Comparison of ENCODE assay signal across 19 cellular contexts in genomic region chr15:73362900-73363299, GRCh38. TPM values are rescaled to one million over a fixed set of nuclear protein-coding genes. Genes with fewer than 3 reads are reported as not detected.
"Had no signal": no experiment of that assay in that cellular context is flagged by ENCODE, and none has a peak within 500 bp of the region (broad histone marks: within the 10 kb centered on the region; RNA-seq: fewer than 3 reads in every experiment).

No MANE protein-coding gene starts in this region.

- H3K9me3 ChIP-seq: gastroesophageal sphincter, left lung, suprapubic skin, upper lobe of right lung had no signal

- H3K36me3 ChIP-seq: gastroesophageal sphincter, left lung, suprapubic skin, upper lobe of right lung had no signal

- ATAC-seq: activated T-helper 17 cell treated with anti-CD3 and anti-CD28 coated beads, Interleukin-2, amount 50 U/mL, for 72 hours; gastroesophageal sphincter; left lung; natural killer cell treated with Interleukin-12 subunit alpha and Interleukin-12 subunit beta and Interleukin-15 and Interleukin-18, amount 100 ng/mL, for 72 hours; stimulated activated naive CD8-positive, alpha-beta T cell treated with anti-CD3 and anti-CD28 coated beads, Interleukin-15, Interleukin-2, amounts not matched to agents 100 U/mL and 50 U/mL, for 24 hours; upper lobe of right lung had no signal

- DNase-seq: activated CD4-positive, alpha-beta T cell treated with anti-CD3 and anti-CD28 coated beads, Interleukin-2, amount 50 U/mL, for 1 hour; activated naive CD4-positive, alpha-beta T cell treated with anti-CD3 and anti-CD28 coated beads, Interleukin-2, amount 50 U/mL, for 16 hours; activated T-cell treated with anti-CD3 and anti-CD28 coated beads for 4 hours; effector memory CD4-positive, alpha-beta T cell; hippocampal formation; left lung; stimulated activated CD4-positive, alpha-beta T cell treated with anti-CD3 and anti-CD28 coated beads, Interleukin-12 subunit alpha, Interleukin-12 subunit beta, amount 100 ng/mL, for 4 hours; stimulated activated CD4-positive, alpha-beta T cell treated with anti-CD3 and anti-CD28 coated beads, Interleukin-2, amount 100 ng/mL, for 48 hours; stimulated activated naive CD8-positive, alpha-beta T cell treated with anti-CD3 and anti-CD28 coated beads, Interleukin-15, Interleukin-2, amounts not matched to agents 100 U/mL and 50 U/mL, for 24 hours; T-helper 2 cell; upper lobe of right lung had no signal

- H3K27ac ChIP-seq: epithelial cell of prostate, gastroesophageal sphincter, left lung, suprapubic skin, upper lobe of right lung had no signal

- H3K4me1 ChIP-seq: upper lobe of right lung had no signal

- H3K4me3 ChIP-seq: gastroesophageal sphincter, left lung, suprapubic skin, upper lobe of right lung had no signal

RNA-seq across cellular contexts. Expression of gene HCN4, which starts 5.9 kb away (rescaled TPM):
- total RNA-seq: activated CD8-positive, alpha-beta memory T cell treated with anti-CD3 and anti-CD28 coated beads for 36 hours; activated T-helper 17 cell treated with anti-CD3 and anti-CD28 coated beads, Interleukin-2, amount 50 U/mL, for 72 hours; natural killer cell treated with Interleukin-12 subunit alpha and Interleukin-12 subunit beta and Interleukin-15 and Interleukin-18, amount 100 ng/mL, for 72 hours; omental fat pad; pulmonary artery endothelial cell had no signal
